In the genomic region with DNA sequence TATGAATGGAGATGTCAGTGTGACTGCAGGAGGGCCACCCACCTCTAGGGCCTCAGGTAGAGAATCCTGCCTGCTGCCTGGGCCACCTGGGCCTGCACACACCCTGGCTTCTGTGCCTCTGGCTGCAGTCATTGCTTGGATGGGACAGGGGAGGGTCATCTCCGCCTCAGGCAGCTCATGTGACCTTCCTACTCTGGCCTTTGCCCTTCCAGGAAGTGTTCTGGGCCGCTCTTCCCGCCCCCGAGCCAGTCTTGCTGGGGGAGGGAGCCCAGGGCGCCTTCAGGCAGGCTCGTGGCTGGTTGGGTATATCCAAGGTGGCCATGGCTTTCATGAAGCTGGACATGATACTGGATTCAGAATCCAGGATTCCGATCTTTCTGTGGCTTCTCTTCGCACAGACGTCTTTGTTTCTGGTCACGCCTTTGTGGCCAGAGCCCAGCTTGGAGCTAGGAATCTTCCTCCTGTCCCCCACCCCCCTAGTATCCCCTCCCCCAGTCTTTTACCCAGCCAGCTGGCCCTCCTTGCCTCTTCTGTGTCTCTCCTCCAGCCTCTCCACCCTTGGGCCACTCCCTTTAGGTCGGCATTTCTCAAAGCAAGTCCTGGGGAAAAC, we compare ENCODE assay signal across 16 cellular contexts.
DNase-seq lines count a peak whose midpoint lies in the region; ATAC-seq, FAIRE-seq and TF ChIP-seq lines count a peak whose summit lies in the region.
"Had no signal": no experiment of that assay in that cellular context is flagged by ENCODE, and none has a peak within 500 bp of the region (broad histone marks: within the 10 kb centered on the region; RNA-seq: fewer than 3 reads in every experiment).

No MANE protein-coding gene starts in this region.

- H3K4me1 ChIP-seq in A549, result peaks cover 100% of the 10 kb centered on the region
- H3K4me1 ChIP-seq in iPS-20b (ENCODE audit: insufficient read depth, low read length), result peaks cover 24% of the 10 kb centered on the region

- H3K4me3 ChIP-seq in A549, result no peak overlapping the region
- H3K4me3 ChIP-seq in iPS-20b (ENCODE audit: low read length), result no peak overlapping the region
- H3K4me3 ChIP-seq: prostate gland, SJSA1 had no signal

- TF ChIP-seq EP300 in A549 (IDR thresholded peaks at IDR 0.05), result no peak

- H3K27me3 ChIP-seq in iPS-20b (ENCODE audit: insufficient read depth, low read length), result no peaks in the 10 kb centered on the region
- H3K27me3 ChIP-seq: SJSA1 had no signal

- H3K9me3 ChIP-seq in A549 (no peaks in the 10 kb centered on the region), iPS-20b (ENCODE audit: insufficient read depth, low read depth, low read length) (no peaks in the 10 kb centered on the region)
- H3K9me3 ChIP-seq: prostate gland, SJSA1 had no signal

- TF ChIP-seq POLR2A in A549 (IDR thresholded peaks at IDR 0.05; ENCODE audit: low read length), result no peak

- no peak for DNase-seq in A549 (ENCODE audit: low read depth in 1 of 2, low spot score in 1 of 2)
- no peak for DNase-seq in RWPE1 (ENCODE audit: low spot score)
- no peak for DNase-seq in osteocyte (ENCODE audit: extremely low spot score, unreplicated experiment)
- DNase-seq in activated T-cell treated with anti-CD3 and anti-CD28 coated beads, Interleukin-2, amount 50 U/mL, for 1 hour, result no peak
- DNase-seq in HCEC 1CT, result no peak
- DNase-seq in NCI-H1105 (lab: John Stamatoyannopoulos, UW), result no peak
- DNase-seq in putamen (ENCODE audit: low spot score), result no peak
- DNase-seq: ACHN; activated CD4-positive, alpha-beta memory T cell treated with anti-CD3 and anti-CD28 coated beads for 36 hours; COR-L47; GDM1; NCI-H1105 treated with DMSO at 0.1 percent for 48 hours; stimulated activated CD4-positive, alpha-beta T cell treated with anti-CD3 and anti-CD28 coated beads, Interleukin-2, amount 100 ng/mL, for 24 hours had no signal

- H3K4me3 Mint-ChIP-seq in osteocyte (ENCODE audit: unreplicated experiment), result no peak overlapping the region
- H3K4me3 Mint-ChIP-seq: activated CD4-positive, alpha-beta memory T cell treated with anti-CD3 and anti-CD28 coated beads for 36 hours had no signal

- no peak for FAIRE-seq in A549 (lab: Jason Lieb, UNC)

- 0 out of 2 replicates have a peak overlapping the region, but pooled peaks have one; percentile 36 for H3K9ac ChIP-seq in iPS-20b (ENCODE audit: low read depth, low read length)

- H3K4me2 ChIP-seq in A549, result peak overlapping the region; percentile 47

- POLR2A ChIA-PET in A549 (lab: Yijun Ruan, JAX) (no interaction called here), RWPE1 (lab: Yijun Ruan, JAX; ENCODE audit: low non-redundant PET) (no interaction called here)

- CTCF ChIA-PET in A549 (lab: Yijun Ruan, JAX) (interaction anchor here (0.6 to 14.8 kb wide), 9 partner anchors 8 to 1142 kb away, joined by 3 to 373 read pairs (median 5); partner anchors contain the start of gene ZMIZ1), RWPE1 (lab: Yijun Ruan, JAX) (interaction anchor here (1.1 to 1.2 kb wide), 2 partner anchors 8 to 12 kb away, joined by 3 read pairs; no protein-coding TSS in a partner anchor)

- H3K27ac ChIP-seq in A549 (peak overlapping the region; percentile 81 to 90), RWPE1 (peak overlapping the region; percentile 54), iPS-20b (ENCODE audit: low read length) (no peak overlapping the region)
- H3K27ac ChIP-seq: prostate gland, SJSA1 had no signal

- peaks cover 14% of the 10 kb centered on the region for H3K36me3 ChIP-seq in iPS-20b (ENCODE audit: insufficient read depth, low read depth, low read length)
- H3K36me3 ChIP-seq: prostate gland had no signal

- no peak for TF ChIP-seq RAD21 in A549 (conservative IDR thresholded peaks at IDR 0.05 in 1 of 2, IDR thresholded peaks at IDR 0.05 in 1 of 2)

- peak overlapping the region; percentile 9 for H3K27ac Mint-ChIP-seq in osteocyte (ENCODE audit: unreplicated experiment)
- H3K27ac Mint-ChIP-seq: activated CD4-positive, alpha-beta memory T cell treated with anti-CD3 and anti-CD28 coated beads for 36 hours had no signal

- peaks cover 12% of the 10 kb centered on the region for H3K36me3 Mint-ChIP-seq in osteocyte (ENCODE audit: unreplicated experiment)
- H3K36me3 Mint-ChIP-seq: activated CD4-positive, alpha-beta memory T cell treated with anti-CD3 and anti-CD28 coated beads for 36 hours had no signal

- H3K4me1 Mint-ChIP-seq in osteocyte (ENCODE audit: unreplicated experiment), result peaks cover 85% of the 10 kb centered on the region

- no peak for ATAC-seq in A549

- WGBS in A549 (ENCODE audit: missing lambda C conversion rate), result 73% methylated on average over 10 of the region's 11 CpGs

- no peak for TF ChIP-seq CTCF in A549 (IDR thresholded peaks at IDR 0.05)
- TF ChIP-seq CTCF in RWPE1 (conservative IDR thresholded peaks at IDR 0.05; ENCODE audit: low read depth), result no peak
- TF ChIP-seq CTCF in osteocyte (IDR thresholded peaks at IDR 0.05), result no peak

- no peaks in the 10 kb centered on the region for H3K27me3 Mint-ChIP-seq in osteocyte (ENCODE audit: unreplicated experiment)
- H3K27me3 Mint-ChIP-seq: activated CD4-positive, alpha-beta memory T cell treated with anti-CD3 and anti-CD28 coated beads for 36 hours had no signal

- no peaks in the 10 kb centered on the region for H3K9me3 Mint-ChIP-seq in osteocyte (ENCODE audit: unreplicated experiment)
- H3K9me3 Mint-ChIP-seq: activated CD4-positive, alpha-beta memory T cell treated with anti-CD3 and anti-CD28 coated beads for 36 hours had no signal

TF ChIP-seq in A549, 52 proteins besides CTCF, POLR2A, EP300 and RAD21:
- TF ChIP-seq PHF8 (IDR thresholded peaks at IDR 0.05; ENCODE audit: borderline replicate concordance, low read depth), result no peak
- no peak for TF ChIP-seq NR3C1 (IDR thresholded peaks at IDR 0.05)
- no peak for TF ChIP-seq SMC3 (IDR thresholded peaks at IDR 0.05)
- no peak for TF ChIP-seq FOSB (CRISPR knock-in tag; IDR thresholded peaks at IDR 0.05)
- TF ChIP-seq HDAC2 (IDR thresholded peaks at IDR 0.05), result no peak
- TF ChIP-seq HOXA7 (CRISPR knock-in tag; IDR thresholded peaks at IDR 0.05), result no peak
- TF ChIP-seq ESRRA (IDR thresholded peaks at IDR 0.05; ENCODE audit: borderline replicate concordance, low read length), result no peak
- no peak for TF ChIP-seq RNF2 (IDR thresholded peaks at IDR 0.05; ENCODE audit: borderline replicate concordance, low read depth)
- no peak for TF ChIP-seq BCL3 (IDR thresholded peaks at IDR 0.05)
- no peak for TF ChIP-seq TP53 (CRISPR knock-in tag; IDR thresholded peaks at IDR 0.05)
- TF ChIP-seq ZSCAN20 (CRISPR knock-in tag; IDR thresholded peaks at IDR 0.05), result no peak
- no peak for TF ChIP-seq FOSL2 (IDR thresholded peaks at IDR 0.05)
- TF ChIP-seq FOSL2 (CRISPR knock-in tag; IDR thresholded peaks at IDR 0.05), result no peak
